In the genomic region with DNA sequence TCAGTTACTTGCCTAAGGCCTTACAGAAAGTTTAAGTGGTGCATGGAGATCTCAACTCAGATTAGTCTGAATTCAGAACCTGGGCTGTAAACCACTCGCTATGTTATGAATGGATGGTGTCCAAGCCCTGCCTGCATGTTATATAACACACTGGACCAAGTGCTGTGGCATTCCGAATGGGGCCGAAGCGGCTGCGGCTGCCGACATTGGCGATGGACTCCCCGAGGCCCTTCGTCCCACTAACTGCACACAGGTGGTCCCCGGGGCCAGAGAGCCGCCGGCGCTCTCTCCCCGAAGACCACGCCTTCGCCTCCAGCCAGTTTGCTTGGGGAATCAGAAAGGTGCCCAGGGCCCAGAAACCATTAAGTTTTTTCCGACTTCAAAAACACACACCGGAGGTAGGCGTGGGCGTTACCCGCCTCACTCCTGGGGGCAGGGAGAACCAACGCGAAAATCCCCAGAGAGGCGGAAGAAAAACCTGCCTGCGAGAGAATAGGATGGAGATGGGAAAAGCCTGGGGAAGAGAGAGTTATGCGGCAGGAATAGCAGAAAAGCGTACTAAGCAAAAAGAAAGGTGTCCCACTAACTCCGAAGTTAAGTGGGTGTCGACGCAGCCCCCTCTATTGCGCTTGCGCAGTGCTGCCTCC, we compare ENCODE assay signal across 8 cellular contexts. TPM values are rescaled to one million over a fixed set of nuclear protein-coding genes. Genes with fewer than 3 reads are reported as not detected.
A peak's percentile ranks its signal among the peaks of the same experiment; 100 is the strongest.
DNase-seq lines count a peak whose midpoint lies in the region; ATAC-seq and TF ChIP-seq lines count a peak whose summit lies in the region.

No MANE protein-coding gene starts in this region.

- no peaks in the 10 kb centered on the region for H3K4me1 ChIP-seq in iPS DF 6.9 (ENCODE audit: control insufficient read depth, insufficient read depth, low read length)
- H3K4me1 ChIP-seq in skeletal muscle satellite cell (ENCODE audit: control insufficient read depth, insufficient read depth, low read length): peaks cover 4% of the 10 kb centered on the region

- H3K9me3 ChIP-seq in iPS DF 6.9 (ENCODE audit: control insufficient read depth, insufficient read depth, low read length) (no peaks in the 10 kb centered on the region), skeletal muscle satellite cell (replicated peaks; ENCODE audit: low read length) (no peaks in the 10 kb centered on the region)

- H3K9ac ChIP-seq in skeletal muscle satellite cell (ENCODE audit: low read depth, low read length): peak overlapping the region; percentile 71

- H3K27ac Mint-ChIP-seq in activated naive CD8-positive, alpha-beta T cell treated with anti-CD3 and anti-CD28 coated beads, Interleukin-2, amount 10 ng/mL, durations not matched to agents 7 days and 5 days: peak overlapping the region; percentile 60

- no peaks in the 10 kb centered on the region for H3K36me3 ChIP-seq in iPS DF 6.9 (ENCODE audit: control insufficient read depth, insufficient read depth, low read length)
- no peaks in the 10 kb centered on the region for H3K36me3 ChIP-seq in skeletal muscle satellite cell (ENCODE audit: insufficient read depth, low read length)

- peaks cover 20% of the 10 kb centered on the region for H3K36me3 Mint-ChIP-seq in activated naive CD8-positive, alpha-beta T cell treated with anti-CD3 and anti-CD28 coated beads, Interleukin-2, amount 10 ng/mL, durations not matched to agents 7 days and 5 days

- POLR2A ChIA-PET in activated naive CD8-positive, alpha-beta T cell treated with anti-CD3 and anti-CD28 coated beads, Interleukin-2, amount 10 ng/mL, durations not matched to agents 7 days and 5 days (lab: Charles Lee): interaction anchor here (1.1 to 3.8 kb wide), 4 partner anchors 44 to 89 kb away, joined by 3 to 116 read pairs (median 6); no protein-coding TSS in a partner anchor

- peaks cover 23% of the 10 kb centered on the region for H3K27me3 Mint-ChIP-seq in activated naive CD8-positive, alpha-beta T cell treated with anti-CD3 and anti-CD28 coated beads, Interleukin-2, amount 10 ng/mL, durations not matched to agents 7 days and 5 days

- no CpG with 5 or more reads among the region's 32 CpGs for WGBS in iPS DF 6.9 (ENCODE audit: insufficient coverage, insufficient read length)

- peak overlapping the region; percentile 100 for H3K4me2 ChIP-seq in skeletal muscle satellite cell (ENCODE audit: low read length)

- H3K9me3 Mint-ChIP-seq in activated naive CD8-positive, alpha-beta T cell treated with anti-CD3 and anti-CD28 coated beads, Interleukin-2, amount 10 ng/mL, durations not matched to agents 7 days and 5 days: no peaks in the 10 kb centered on the region

- peak overlapping the region; percentile 85 for H3K4me3 Mint-ChIP-seq in activated naive CD8-positive, alpha-beta T cell treated with anti-CD3 and anti-CD28 coated beads, Interleukin-2, amount 10 ng/mL, durations not matched to agents 7 days and 5 days

- H3K27me3 ChIP-seq in iPS DF 6.9 (ENCODE audit: control insufficient read depth, insufficient read depth, low read length) (peaks cover 7% of the 10 kb centered on the region; the same call in 1 of the 2 replicates), skeletal muscle satellite cell (ENCODE audit: control insufficient read depth, insufficient read depth, low read length) (peaks cover 69% of the 10 kb centered on the region)

- H3K4me3 ChIP-seq in iPS DF 6.9 (ENCODE audit: low read length) (peak overlapping the region; percentile 60; the same call in 1 of the 2 replicates), skeletal muscle satellite cell (ENCODE audit: low read length) (peak overlapping the region; percentile 94)

- DNase-seq in activated naive CD8-positive, alpha-beta T cell treated with anti-CD3 and anti-CD28 coated beads, Interleukin-2, amount 10 ng/mL, durations not matched to agents 7 days and 5 days: no peak
- DNase-seq in iPS DF 6.9 (ENCODE audit: low read depth, low spot score) (no peak), DMS114 treated with DMSO at 0.1 percent for 48 hours (lab: John Stamatoyannopoulos, UW; ENCODE audit: unreplicated experiment) (no peak)
- DNase-seq in activated CD4-positive, alpha-beta T cell treated with anti-CD3 and anti-CD28 coated beads, Interleukin-2, amount 50 U/mL, for 1 hour: no peak

- peak overlapping the region; percentile 67 for H3K27ac ChIP-seq in C4-2B
- H3K27ac ChIP-seq in iPS DF 6.9 (ENCODE audit: low read length): no peak overlapping the region

- TF ChIP-seq CTCF in C4-2B (conservative IDR thresholded peaks at IDR 0.05): no peak

- peaks cover 31% of the 10 kb centered on the region for H3K4me1 Mint-ChIP-seq in activated naive CD8-positive, alpha-beta T cell treated with anti-CD3 and anti-CD28 coated beads, Interleukin-2, amount 10 ng/mL, durations not matched to agents 7 days and 5 days

- ATAC-seq in GM19351 (IDR thresholded peaks at IDR 0.05; ENCODE audit: unreplicated experiment): peak; percentile 24
- peak; percentile 31 for ATAC-seq in HG03378 (IDR thresholded peaks at IDR 0.05; ENCODE audit: unreplicated experiment)
- peak; percentile 37 for ATAC-seq in activated naive CD8-positive, alpha-beta T cell treated with anti-CD3 and anti-CD28 coated beads, Interleukin-2, amount 10 ng/mL, durations not matched to agents 7 days and 5 days (ENCODE audit: low read depth)

RNA-seq across cellular contexts. Expression of gene TENT5C, which starts 0.6 kb away (rescaled TPM):
- total RNA-seq in activated naive CD8-positive, alpha-beta T cell treated with anti-CD3 and anti-CD28 coated beads, Interleukin-2, amount 10 ng/mL, durations not matched to agents 7 days and 5 days: 10 to 100 TPM; 18.4 to 18.8 TPM
- under 0.01 TPM in 1 of 2 replicates, not detected in the other for total RNA-seq in skeletal muscle satellite cell (2012; rRNA removed)
